ENCODE assay signal across 7 cellular contexts in genomic region chr3:106130384-106131084, GRCh38.
DNase-seq lines count a peak whose midpoint lies in the region; ATAC-seq and TF ChIP-seq lines count a peak whose summit lies in the region.

No MANE protein-coding gene starts in this region.

- intact Hi-C loops in PC-3 (cut with micrococcal nuclease): no loop called here

- no peak overlapping the region; the same call in 1 of the 2 replicates for H3K4me2 ChIP-seq in PC-3 (ENCODE audit: low read length)

- DNase-seq in EL: peak; percentile 88
- peak; percentile 50 for DNase-seq in PC-3
- DNase-seq in endothelial cell (ENCODE audit: low spot score): no peak
- DNase-seq in Peyer's patch: no peak
- no peak for DNase-seq in NCI-H2029 (lab: John Stamatoyannopoulos, UW)

- no peaks in the 10 kb centered on the region for H3K27me3 ChIP-seq in PC-3 (ENCODE audit: low read length)
- no peaks in the 10 kb centered on the region for H3K27me3 ChIP-seq in neuron (ENCODE audit: insufficient read depth, low read length)
- H3K27me3 ChIP-seq in Peyer's patch: no peaks in the 10 kb centered on the region

- CTCF ChIA-PET in PC-3 (lab: Charles Lee): no interaction called here

- no peaks in the 10 kb centered on the region for H3K27me3 Mint-ChIP-seq in endothelial cell (ENCODE audit: unreplicated experiment)

- H3K36me3 Mint-ChIP-seq in endothelial cell (ENCODE audit: low read depth, unreplicated experiment): no peaks in the 10 kb centered on the region

- H3K36me3 ChIP-seq in PC-3 (ENCODE audit: low read depth, low read length) (no peaks in the 10 kb centered on the region), neuron (ENCODE audit: insufficient read depth, low read length) (no peaks in the 10 kb centered on the region), Peyer's patch (no peaks in the 10 kb centered on the region)

- no peak overlapping the region for H3K4me3 ChIP-seq in PC-3 (ENCODE audit: low read length)
- H3K4me3 ChIP-seq in neuron (ENCODE audit: low read length): peak overlapping the region; percentile 39
- no peak overlapping the region for H3K4me3 ChIP-seq in Peyer's patch

- no peaks in the 10 kb centered on the region for H4K20me1 ChIP-seq in PC-3 (ENCODE audit: low read length)

- TF ChIP-seq POLR2A in Peyer's patch (IDR thresholded peaks at IDR 0.05): no peak

- H3K4me1 ChIP-seq in PC-3 (ENCODE audit: insufficient read depth, low read length) (peaks cover 13% of the 10 kb centered on the region), neuron (ENCODE audit: insufficient read depth, low read length) (peaks cover 28% of the 10 kb centered on the region), Peyer's patch (no peaks in the 10 kb centered on the region)

- no peak for TF ChIP-seq CTCF in PC-3 (conservative IDR thresholded peaks at IDR 0.05; ENCODE audit: low read depth, low read length)
- no peak for TF ChIP-seq CTCF in endothelial cell (IDR thresholded peaks at IDR 0.05; ENCODE audit: unreplicated experiment)
- TF ChIP-seq CTCF in Peyer's patch (IDR thresholded peaks at IDR 0.05): no peak

- H2AFZ ChIP-seq in PC-3 (ENCODE audit: low read length): peak overlapping the region; percentile 27; the same call in 1 of the 2 replicates
- peak overlapping the region; percentile 85 for H2AFZ ChIP-seq in neuron (ENCODE audit: low read depth, low read length)

- no peaks in the 10 kb centered on the region for H3K9me3 ChIP-seq in PC-3 (ENCODE audit: low read length)
- no peaks in the 10 kb centered on the region for H3K9me3 ChIP-seq in neuron (ENCODE audit: low read length)
- H3K9me3 ChIP-seq in Peyer's patch: no peaks in the 10 kb centered on the region

- H3K27ac ChIP-seq in PC-3 (ENCODE audit: low read length) (no peak overlapping the region), Peyer's patch (no peak overlapping the region)

- no TSS peak for BruUV-seq in PC-3 (replicated peaks; lab: Mats Ljungman, UMichigan)

- ATAC-seq in PC-3 (peak; percentile 67), HG03460 (IDR thresholded peaks at IDR 0.05; ENCODE audit: unreplicated experiment) (no peak)

- H3K9me3 Mint-ChIP-seq in endothelial cell (ENCODE audit: unreplicated experiment): no peaks in the 10 kb centered on the region

- no peaks in the 10 kb centered on the region for H3K9me2 ChIP-seq in PC-3 (replicated peaks; ENCODE audit: low read length)

- no peaks in the 10 kb centered on the region for H3F3A ChIP-seq in PC-3 (ENCODE audit: low read length, unreplicated experiment)

- peaks cover 13% of the 10 kb centered on the region for H3K4me1 Mint-ChIP-seq in endothelial cell (ENCODE audit: unreplicated experiment)

- no peak overlapping the region for H3K9ac ChIP-seq in PC-3 (ENCODE audit: low read length)

- no peaks in the 10 kb centered on the region for H3K79me2 ChIP-seq in PC-3 (ENCODE audit: low read length)

- no peak overlapping the region for H3K4me3 Mint-ChIP-seq in endothelial cell (ENCODE audit: unreplicated experiment)

- H3K27ac Mint-ChIP-seq in endothelial cell (ENCODE audit: unreplicated experiment): peak overlapping the region; percentile 6

- POLR2A ChIA-PET in PC-3 (lab: Charles Lee; ENCODE audit: unreplicated experiment): no interaction called here

Comparison
In these comparisons a context has a peak if more than half of its experiments do, and no peak if none do; other contexts are left out.
1. DNase-seq: peak in EL (single experiment) and PC-3 (single experiment); none in endothelial cell (single experiment), Peyer's patch (0 of 3) and NCI-H2029 (single experiment).